In the genomic region with DNA sequence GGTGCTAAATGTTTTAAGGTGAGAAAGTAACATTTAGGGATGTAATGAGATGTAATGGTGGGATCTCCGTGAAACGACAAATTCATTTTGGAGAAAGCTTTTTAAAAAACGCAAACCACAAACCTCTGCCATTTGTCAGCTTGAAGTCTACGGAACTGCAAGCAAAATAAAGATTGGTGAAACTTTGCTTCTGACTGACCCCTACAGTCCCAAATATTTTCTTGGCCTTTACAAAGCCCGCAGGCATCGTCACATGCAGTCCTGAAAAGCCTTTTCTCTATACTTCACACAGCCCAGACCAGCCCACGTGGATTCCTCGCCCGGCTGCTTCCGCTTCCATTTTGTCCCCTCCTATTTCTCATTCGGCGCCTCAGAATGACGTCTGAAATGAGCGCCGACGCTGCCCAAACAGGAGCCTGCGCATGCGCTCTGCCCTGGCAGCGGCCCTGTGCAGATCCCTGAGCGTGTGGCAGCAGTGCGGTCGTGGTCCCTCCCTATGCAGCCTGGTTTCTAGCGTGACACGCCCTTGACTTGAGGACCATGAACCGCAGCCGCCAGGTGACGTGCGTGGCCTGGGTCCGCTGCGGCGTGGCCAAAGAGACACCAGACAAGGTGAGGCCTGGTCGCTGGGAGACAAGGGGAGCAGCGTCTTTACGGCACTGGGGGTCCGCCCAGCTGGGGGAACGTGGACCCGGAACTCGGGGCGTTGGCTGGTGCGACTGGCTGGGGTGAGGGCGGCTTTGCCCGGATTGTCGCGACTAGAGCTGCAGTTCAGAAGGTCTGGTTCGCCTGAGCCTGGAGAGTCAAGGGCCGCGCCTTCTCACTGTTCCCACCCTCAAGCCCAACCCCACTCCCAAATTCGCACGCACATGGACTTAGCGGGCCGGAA, we compare ENCODE assay signal across 8 cellular contexts. TPM values are rescaled to one million over a fixed set of nuclear protein-coding genes. Genes with fewer than 3 reads are reported as not detected.
DNase-seq lines count a peak whose midpoint lies in the region; ATAC-seq and TF ChIP-seq lines count a peak whose summit lies in the region.

Gene PWP1, plus strand, starts transcription at position 440 of the 889 bp plus-strand sequence. Its CDS starts 101 bp downstream, at position 541.

- peaks cover 1% of the 10 kb centered on the region for H3K36me3 Mint-ChIP-seq in IgD-negative memory B cell

- peaks cover 21% of the 10 kb centered on the region for H3K4me1 ChIP-seq in mononuclear cell (ENCODE audit: insufficient read depth, low read length)

- peak; percentile 90 for ATAC-seq in GM21529 (IDR thresholded peaks at IDR 0.05; ENCODE audit: unreplicated experiment)

- H3K4me1 Mint-ChIP-seq in IgD-negative memory B cell: peaks cover 17 to 23% (median 17%) of the 10 kb centered on the region in 3 donors

- H3K4me3 Mint-ChIP-seq in IgD-negative memory B cell: peak within 1 kb of the TSS; percentile 90 to 99 (median 96)

- peak within 1 kb of the TSS; percentile 93 to 100 (median 96) for H3K27ac Mint-ChIP-seq in IgD-negative memory B cell

- no peak for TF ChIP-seq CTCF in epithelial cell of esophagus (IDR thresholded peaks at IDR 0.05; ENCODE audit: insufficient read depth, low read depth, low read length, missing control alignments)

- peak within 1 kb of the TSS; percentile 97 for H3K4me3 ChIP-seq in epithelial cell of esophagus (ENCODE audit: low read length)
- H3K4me3 ChIP-seq in mononuclear cell (ENCODE audit: low read length): peak within 1 kb of the TSS; percentile 82

- H3K27me3 Mint-ChIP-seq in IgD-negative memory B cell: no peaks in the 10 kb centered on the region

- H3K27me3 ChIP-seq in mononuclear cell (ENCODE audit: insufficient read depth, low read length): no peaks in the 10 kb centered on the region

- H3K9me3 ChIP-seq in mononuclear cell (ENCODE audit: low read depth, low read length): no peaks in the 10 kb centered on the region

- DNase-seq in DMS114 treated with DMSO at 0.1 percent for 48 hours (lab: John Stamatoyannopoulos, UW; ENCODE audit: unreplicated experiment) (peak; percentile 87), OCI-M1 (lab: John Stamatoyannopoulos, UW) (peak; percentile 96), activated T-cell treated with anti-CD3 and anti-CD28 coated beads for 24 hours (ENCODE audit: low read depth) (peak; percentile 95), epithelial cell of esophagus (ENCODE audit: low read depth) (peak; percentile 97)
- DNase-seq in stimulated activated CD8-positive, alpha-beta memory T cell treated with anti-CD3 and anti-CD28 coated beads, Interleukin-2, amount 100 ng/mL, for 48 hours (ENCODE audit: low read depth in 2 of 2): peak; percentile 92 to 93

- peaks cover 0 to 2% (median 0%) of the 10 kb centered on the region in 3 donors for H3K9me3 Mint-ChIP-seq in IgD-negative memory B cell

RNA-seq across cellular contexts. Expression of gene PWP1, which starts in this region (rescaled TPM):
- 111 TPM for polyA plus RNA-seq in IgD-negative memory B cell
- total RNA-seq in mononuclear cell: 70.8 TPM

Comparison
In these comparisons a context has a peak if more than half of its experiments do, and no peak if none do; other contexts are left out.
1. Peak in every context shown above with its lines: DNase-seq, ATAC-seq and H3K4me3 ChIP-seq.